In genomic region chr20:21191839-21192238, GRCh38 we compare ENCODE assay signal across 26 cellular contexts.
A peak's percentile ranks its signal among the peaks of the same experiment; 100 is the strongest.
DNase-seq lines count a peak whose midpoint lies in the region; ATAC-seq and TF ChIP-seq lines count a peak whose summit lies in the region.
"Had no signal": no experiment of that assay in that cellular context is flagged by ENCODE, and none has a peak within 500 bp of the region (broad histone marks: within the 10 kb centered on the region; RNA-seq: fewer than 3 reads in every experiment).

No MANE protein-coding gene starts in this region.

- no peaks in the 10 kb centered on the region for H4K20me1 ChIP-seq in neural progenitor cell (ENCODE audit: low read depth)

- H3K9me3 ChIP-seq in cardiac muscle cell (ENCODE audit: low read depth) = no peaks in the 10 kb centered on the region
- no peaks in the 10 kb centered on the region for H3K9me3 ChIP-seq in heart left ventricle
- H3K9me3 ChIP-seq in neural progenitor cell (ENCODE audit: low read depth) = no peaks in the 10 kb centered on the region
- H3K9me3 ChIP-seq: SJCRH30, thoracic aorta had no signal

- no peak overlapping the region for H3K9ac ChIP-seq in neural progenitor cell
- H3K9ac ChIP-seq: GM23248 had no signal

- intact Hi-C loops in heart left ventricle (cut with DNase I) = no loop called here
- intact Hi-C loops in sciatic nerve (cut with DNase I) = no loop called here

- H2AFZ ChIP-seq in neural progenitor cell (replicated peaks) = no peak overlapping the region
- H2AFZ ChIP-seq: GM23248 had no signal

- TF ChIP-seq POLR2A in heart left ventricle (IDR thresholded peaks at IDR 0.05) = no peak

- 49 to 61% (median 53%) methylated on average over 5 of the region's 5 CpGs for WGBS in heart left ventricle, 4 donors

- DNase-seq in cardiac muscle cell (ENCODE audit: low read depth in 1 of 2, low spot score in 1 of 2) (peak; percentile 21 to 62), heart left ventricle (no peak), iPS DF 4.7 (ENCODE audit: extremely low read depth, low spot score) (peak; percentile 62), neural progenitor cell (ENCODE audit: low spot score) (peak; percentile 88), NCI-H748 treated with DMSO at 0.1 percent for 48 hours (lab: John Stamatoyannopoulos, UW) (no peak), sciatic nerve (ENCODE audit: low spot score) (no peak), NCI-H1417 treated with DMSO at 0.1 percent for 48 hours (lab: John Stamatoyannopoulos, UW) (no peak), cerebellar cortex (ENCODE audit: low spot score) (no peak)
- DNase-seq: activated CD4-positive, alpha-beta memory T cell treated with anti-CD3 and anti-CD28 coated beads for 36 hours; activated CD8-positive, alpha-beta memory T cell treated with anti-CD3 and anti-CD28 coated beads, Interleukin-2, amount 50 U/mL, for 48 hours; aorta; central memory CD4-positive, alpha-beta T cell; foreskin melanocyte; GM23248; NCI-H1048; NCI-H187; NCI-H526 treated with DMSO at 0.1 percent for 48 hours; SJCRH30; stimulated activated naive CD4-positive, alpha-beta T cell treated with Interleukin-2 at 50 U/mL for 16 hours; T-cell had no signal

- H3K36me3 Mint-ChIP-seq in neural progenitor cell = peaks cover 2% of the 10 kb centered on the region

- H3K36me3 ChIP-seq in cardiac muscle cell (no peaks in the 10 kb centered on the region), heart left ventricle (no peaks in the 10 kb centered on the region), neural progenitor cell (no peaks in the 10 kb centered on the region)
- H3K36me3 ChIP-seq: SJCRH30, thoracic aorta had no signal

- H3K4me1 ChIP-seq in cardiac muscle cell (ENCODE audit: low read depth) = no peaks in the 10 kb centered on the region
- H3K4me1 ChIP-seq in heart left ventricle = no peaks in the 10 kb centered on the region
- H3K4me1 ChIP-seq in neural progenitor cell = peaks cover 63% of the 10 kb centered on the region

- no peaks in the 10 kb centered on the region for H3K27me3 ChIP-seq in cardiac muscle cell
- no peaks in the 10 kb centered on the region for H3K27me3 ChIP-seq in heart left ventricle
- H3K27me3 ChIP-seq in neural progenitor cell = no peaks in the 10 kb centered on the region
- H3K27me3 ChIP-seq: SJCRH30 had no signal

- peaks cover 41% of the 10 kb centered on the region for H3K4me1 Mint-ChIP-seq in neural progenitor cell
- H3K4me1 Mint-ChIP-seq: activated naive CD4-positive, alpha-beta T cell treated with anti-CD3 and anti-CD28 coated beads, Interleukin-2, amount 50 U/mL, for 24 hours; activated T-helper 17 cell treated with anti-CD3 and anti-CD28 coated beads, Interleukin-2, amount 50 U/mL, for 72 hours; T-cell had no signal

- TF ChIP-seq CTCF in cardiac muscle cell (IDR thresholded peaks at IDR 0.05; ENCODE audit: low read depth, low read length) (no peak), heart left ventricle (IDR thresholded peaks at IDR 0.05) (no peak), neural progenitor cell (IDR thresholded peaks at IDR 0.05) (no peak)

- H3K4me3 Mint-ChIP-seq in neural progenitor cell = peak overlapping the region; percentile 57
- H3K4me3 Mint-ChIP-seq: activated CD4-positive, alpha-beta memory T cell treated with anti-CD3 and anti-CD28 coated beads for 36 hours; activated naive CD4-positive, alpha-beta T cell treated with anti-CD3 and anti-CD28 coated beads, Interleukin-2, amount 50 U/mL, for 24 hours; activated T-helper 17 cell treated with anti-CD3 and anti-CD28 coated beads, Interleukin-2, amount 50 U/mL, for 72 hours; T-cell had no signal

- peaks cover 8% of the 10 kb centered on the region for H3K79me2 ChIP-seq in neural progenitor cell (ENCODE audit: low read depth)

- H3K9me3 Mint-ChIP-seq in neural progenitor cell = peaks cover 3% of the 10 kb centered on the region
- H3K9me3 Mint-ChIP-seq: activated CD4-positive, alpha-beta memory T cell treated with anti-CD3 and anti-CD28 coated beads for 36 hours; activated naive CD4-positive, alpha-beta T cell treated with anti-CD3 and anti-CD28 coated beads, Interleukin-2, amount 50 U/mL, for 24 hours; activated T-helper 17 cell treated with anti-CD3 and anti-CD28 coated beads, Interleukin-2, amount 50 U/mL, for 72 hours; T-cell had no signal

- H3K27ac ChIP-seq in cardiac muscle cell (no peak overlapping the region), heart left ventricle (peak overlapping the region in 1 of 12 donors; percentile 62), neural progenitor cell (peak overlapping the region; percentile 100)
- H3K27ac ChIP-seq: 22Rv1, epithelial cell of prostate, GM23248, SJCRH30, thoracic aorta had no signal

- no peak overlapping the region for H3K27ac Mint-ChIP-seq in neural progenitor cell
- H3K27ac Mint-ChIP-seq: activated CD4-positive, alpha-beta memory T cell treated with anti-CD3 and anti-CD28 coated beads for 36 hours; activated naive CD4-positive, alpha-beta T cell treated with anti-CD3 and anti-CD28 coated beads, Interleukin-2, amount 50 U/mL, for 24 hours; activated T-helper 17 cell treated with anti-CD3 and anti-CD28 coated beads, Interleukin-2, amount 50 U/mL, for 72 hours; T-cell had no signal

- ATAC-seq in heart left ventricle = no peak
- no peak for ATAC-seq in sciatic nerve
- ATAC-seq: activated CD4-positive, CD25-positive, alpha-beta regulatory T cell treated with anti-CD3 and anti-CD28 coated beads, Interleukin-2, amount 50 U/mL, for 24 hours; activated T-helper 17 cell treated with anti-CD3 and anti-CD28 coated beads, Interleukin-2, amount 50 U/mL, for 72 hours; T-cell had no signal

- peak overlapping the region; percentile 99 for H3K4me2 ChIP-seq in neural progenitor cell

- no peak overlapping the region for H3K4me3 ChIP-seq in cardiac muscle cell
- H3K4me3 ChIP-seq in heart left ventricle = no peak overlapping the region
- peak overlapping the region; percentile 57 for H3K4me3 ChIP-seq in neural progenitor cell
- H3K4me3 ChIP-seq: GM23248, SJCRH30, thoracic aorta had no signal

- H3K27me3 Mint-ChIP-seq in neural progenitor cell (ENCODE audit: insufficient read depth, low read depth) = peaks cover 7% of the 10 kb centered on the region
- H3K27me3 Mint-ChIP-seq: activated CD4-positive, alpha-beta memory T cell treated with anti-CD3 and anti-CD28 coated beads for 36 hours; activated naive CD4-positive, alpha-beta T cell treated with anti-CD3 and anti-CD28 coated beads, Interleukin-2, amount 50 U/mL, for 24 hours; activated T-helper 17 cell treated with anti-CD3 and anti-CD28 coated beads, Interleukin-2, amount 50 U/mL, for 72 hours; T-cell had no signal

- H3F3A ChIP-seq in neural progenitor cell (ENCODE audit: low read depth) = peaks cover 55% of the 10 kb centered on the region

Comparison
In these comparisons a context has a peak if more than half of its experiments do, and no peak if none do; other contexts are left out.
1. DNase-seq: peak in cardiac muscle cell (2 of 2), iPS DF 4.7 (single experiment) and neural progenitor cell (single experiment); none in heart left ventricle (0 of 5), NCI-H748 treated with DMSO at 0.1 percent for 48 hours (single experiment), sciatic nerve (single experiment), NCI-H1417 treated with DMSO at 0.1 percent for 48 hours (single experiment) and cerebellar cortex (single experiment).